Comparison of ENCODE assay signal across 1 cellular context in the genomic region with DNA sequence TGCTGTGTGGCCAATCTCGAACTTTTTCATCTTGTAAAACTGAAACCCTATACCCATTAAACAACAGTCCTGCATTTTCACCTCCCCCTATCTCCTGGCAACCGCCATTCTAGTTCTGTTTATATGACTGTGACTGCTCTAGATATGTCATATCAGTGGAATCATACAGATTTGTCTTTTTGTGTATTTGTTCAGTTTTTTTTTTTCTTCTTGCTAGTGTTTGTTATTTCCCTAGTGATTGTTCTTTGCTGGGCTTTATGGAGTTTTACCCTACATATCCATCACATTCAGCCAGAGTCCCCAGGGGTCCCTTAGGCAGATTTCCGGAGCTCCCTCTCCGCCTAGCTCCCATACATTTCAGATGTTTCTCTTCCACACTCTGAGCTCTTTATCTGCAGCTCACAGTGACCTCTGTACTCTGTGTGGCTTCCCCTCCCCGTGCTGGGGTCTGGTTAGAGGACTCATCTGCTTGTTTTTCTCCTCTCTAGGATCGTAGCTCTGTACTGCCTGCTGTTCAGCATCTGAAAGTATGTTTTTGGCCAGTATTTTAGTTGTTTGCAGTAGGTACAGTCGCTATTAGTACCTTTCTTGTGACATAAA.
TF ChIP-seq lines count a peak whose summit lies in the region.

No MANE protein-coding gene starts in this region.

TF ChIP-seq in HepG2, 621 proteins besides CTCF, POLR2A, EP300 and RAD21 (continued from another document):
- TF ChIP-seq, protein P1, sequence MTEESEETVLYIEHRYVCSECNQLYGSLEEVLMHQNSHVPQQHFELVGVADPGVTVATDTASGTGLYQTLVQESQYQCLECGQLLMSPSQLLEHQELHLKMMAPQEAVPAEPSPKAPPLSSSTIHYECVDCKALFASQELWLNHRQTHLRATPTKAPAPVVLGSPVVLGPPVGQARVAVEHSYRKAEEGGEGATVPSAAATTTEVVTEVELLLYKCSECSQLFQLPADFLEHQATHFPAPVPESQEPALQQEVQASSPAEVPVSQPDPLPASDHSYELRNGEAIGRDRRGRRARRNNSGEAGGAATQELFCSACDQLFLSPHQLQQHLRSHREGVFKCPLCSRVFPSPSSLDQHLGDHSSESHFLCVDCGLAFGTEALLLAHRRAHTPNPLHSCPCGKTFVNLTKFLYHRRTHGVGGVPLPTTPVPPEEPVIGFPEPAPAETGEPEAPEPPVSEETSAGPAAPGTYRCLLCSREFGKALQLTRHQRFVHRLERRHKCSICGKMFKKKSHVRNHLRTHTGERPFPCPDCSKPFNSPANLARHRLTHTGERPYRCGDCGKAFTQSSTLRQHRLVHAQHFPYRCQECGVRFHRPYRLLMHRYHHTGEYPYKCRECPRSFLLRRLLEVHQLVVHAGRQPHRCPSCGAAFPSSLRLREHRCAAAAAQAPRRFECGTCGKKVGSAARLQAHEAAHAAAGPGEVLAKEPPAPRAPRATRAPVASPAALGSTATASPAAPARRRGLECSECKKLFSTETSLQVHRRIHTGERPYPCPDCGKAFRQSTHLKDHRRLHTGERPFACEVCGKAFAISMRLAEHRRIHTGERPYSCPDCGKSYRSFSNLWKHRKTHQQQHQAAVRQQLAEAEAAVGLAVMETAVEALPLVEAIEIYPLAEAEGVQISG (CRISPR knock-in tag; IDR thresholded peaks at IDR 0.05) = peak; percentile 68; the same call in 1 of the 2 replicates
- TF ChIP-seq ZNF562 (CRISPR knock-in tag; IDR thresholded peaks at IDR 0.05; ENCODE audit: borderline replicate concordance) = no peak
- peak; percentile 61 for TF ChIP-seq KAT8 (CRISPR knock-in tag; IDR thresholded peaks at IDR 0.05)
- TF ChIP-seq, protein P2, sequence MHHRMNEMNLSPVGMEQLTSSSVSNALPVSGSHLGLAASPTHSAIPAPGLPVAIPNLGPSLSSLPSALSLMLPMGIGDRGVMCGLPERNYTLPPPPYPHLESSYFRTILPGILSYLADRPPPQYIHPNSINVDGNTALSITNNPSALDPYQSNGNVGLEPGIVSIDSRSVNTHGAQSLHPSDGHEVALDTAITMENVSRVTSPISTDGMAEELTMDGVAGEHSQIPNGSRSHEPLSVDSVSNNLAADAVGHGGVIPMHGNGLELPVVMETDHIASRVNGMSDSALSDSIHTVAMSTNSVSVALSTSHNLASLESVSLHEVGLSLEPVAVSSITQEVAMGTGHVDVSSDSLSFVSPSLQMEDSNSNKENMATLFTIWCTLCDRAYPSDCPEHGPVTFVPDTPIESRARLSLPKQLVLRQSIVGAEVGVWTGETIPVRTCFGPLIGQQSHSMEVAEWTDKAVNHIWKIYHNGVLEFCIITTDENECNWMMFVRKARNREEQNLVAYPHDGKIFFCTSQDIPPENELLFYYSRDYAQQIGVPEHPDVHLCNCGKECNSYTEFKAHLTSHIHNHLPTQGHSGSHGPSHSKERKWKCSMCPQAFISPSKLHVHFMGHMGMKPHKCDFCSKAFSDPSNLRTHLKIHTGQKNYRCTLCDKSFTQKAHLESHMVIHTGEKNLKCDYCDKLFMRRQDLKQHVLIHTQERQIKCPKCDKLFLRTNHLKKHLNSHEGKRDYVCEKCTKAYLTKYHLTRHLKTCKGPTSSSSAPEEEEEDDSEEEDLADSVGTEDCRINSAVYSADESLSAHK (CRISPR knock-in tag; IDR thresholded peaks at IDR 0.05; ENCODE audit: borderline replicate concordance) = no peak
- peak; percentile 67; the same call in 1 of the 2 replicates for TF ChIP-seq MIER2 (CRISPR knock-in tag; IDR thresholded peaks at IDR 0.05)
- peak; percentile 58; the same call in 1 of the 2 replicates for TF ChIP-seq KMT2B (CRISPR knock-in tag; IDR thresholded peaks at IDR 0.05)
- TF ChIP-seq CEBPG (CRISPR knock-in tag; IDR thresholded peaks at IDR 0.05) = no peak
- TF ChIP-seq, protein P3, sequence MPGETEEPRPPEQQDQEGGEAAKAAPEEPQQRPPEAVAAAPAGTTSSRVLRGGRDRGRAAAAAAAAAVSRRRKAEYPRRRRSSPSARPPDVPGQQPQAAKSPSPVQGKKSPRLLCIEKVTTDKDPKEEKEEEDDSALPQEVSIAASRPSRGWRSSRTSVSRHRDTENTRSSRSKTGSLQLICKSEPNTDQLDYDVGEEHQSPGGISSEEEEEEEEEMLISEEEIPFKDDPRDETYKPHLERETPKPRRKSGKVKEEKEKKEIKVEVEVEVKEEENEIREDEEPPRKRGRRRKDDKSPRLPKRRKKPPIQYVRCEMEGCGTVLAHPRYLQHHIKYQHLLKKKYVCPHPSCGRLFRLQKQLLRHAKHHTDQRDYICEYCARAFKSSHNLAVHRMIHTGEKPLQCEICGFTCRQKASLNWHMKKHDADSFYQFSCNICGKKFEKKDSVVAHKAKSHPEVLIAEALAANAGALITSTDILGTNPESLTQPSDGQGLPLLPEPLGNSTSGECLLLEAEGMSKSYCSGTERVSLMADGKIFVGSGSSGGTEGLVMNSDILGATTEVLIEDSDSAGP (CRISPR knock-in tag; IDR thresholded peaks at IDR 0.05; ENCODE audit: borderline replicate concordance) = no peak
- TF ChIP-seq ZFP36L2 (CRISPR knock-in tag; IDR thresholded peaks at IDR 0.05) = no peak
- no peak for TF ChIP-seq ZNF570 (CRISPR knock-in tag; IDR thresholded peaks at IDR 0.05; ENCODE audit: borderline replicate concordance)
- TF ChIP-seq, protein P4, sequence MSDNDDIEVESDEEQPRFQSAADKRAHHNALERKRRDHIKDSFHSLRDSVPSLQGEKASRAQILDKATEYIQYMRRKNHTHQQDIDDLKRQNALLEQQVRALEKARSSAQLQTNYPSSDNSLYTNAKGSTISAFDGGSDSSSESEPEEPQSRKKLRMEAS (IDR thresholded peaks at IDR 0.05) = peak; percentile 34; the same call in 1 of the 2 replicates
- peak; percentile 73 for TF ChIP-seq IRF2 (CRISPR knock-in tag; IDR thresholded peaks at IDR 0.05)
- 0 out of 2 replicates have a peak, but pooled peaks have one; percentile 51 for TF ChIP-seq KLF9 (CRISPR knock-in tag; IDR thresholded peaks at IDR 0.05; ENCODE audit: low read depth)
- TF ChIP-seq, protein P5, sequence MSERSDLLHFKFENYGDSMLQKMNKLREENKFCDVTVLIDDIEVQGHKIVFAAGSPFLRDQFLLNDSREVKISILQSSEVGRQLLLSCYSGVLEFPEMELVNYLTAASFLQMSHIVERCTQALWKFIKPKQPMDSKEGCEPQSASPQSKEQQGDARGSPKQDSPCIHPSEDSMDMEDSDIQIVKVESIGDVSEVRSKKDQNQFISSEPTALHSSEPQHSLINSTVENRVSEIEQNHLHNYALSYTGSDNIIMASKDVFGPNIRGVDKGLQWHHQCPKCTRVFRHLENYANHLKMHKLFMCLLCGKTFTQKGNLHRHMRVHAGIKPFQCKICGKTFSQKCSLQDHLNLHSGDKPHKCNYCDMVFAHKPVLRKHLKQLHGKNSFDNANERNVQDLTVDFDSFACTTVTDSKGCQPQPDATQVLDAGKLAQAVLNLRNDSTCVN (CRISPR knock-in tag; IDR thresholded peaks at IDR 0.05; ENCODE audit: borderline replicate concordance) = peak; percentile 79
- TF ChIP-seq, protein P6, sequence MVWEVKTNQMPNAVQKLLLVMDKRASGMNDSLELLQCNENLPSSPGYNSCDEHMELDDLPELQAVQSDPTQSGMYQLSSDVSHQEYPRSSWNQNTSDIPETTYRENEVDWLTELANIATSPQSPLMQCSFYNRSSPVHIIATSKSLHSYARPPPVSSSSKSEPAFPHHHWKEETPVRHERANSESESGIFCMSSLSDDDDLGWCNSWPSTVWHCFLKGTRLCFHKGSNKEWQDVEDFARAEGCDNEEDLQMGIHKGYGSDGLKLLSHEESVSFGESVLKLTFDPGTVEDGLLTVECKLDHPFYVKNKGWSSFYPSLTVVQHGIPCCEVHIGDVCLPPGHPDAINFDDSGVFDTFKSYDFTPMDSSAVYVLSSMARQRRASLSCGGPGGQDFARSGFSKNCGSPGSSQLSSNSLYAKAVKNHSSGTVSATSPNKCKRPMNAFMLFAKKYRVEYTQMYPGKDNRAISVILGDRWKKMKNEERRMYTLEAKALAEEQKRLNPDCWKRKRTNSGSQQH (CRISPR knock-in tag; IDR thresholded peaks at IDR 0.05; ENCODE audit: low read depth) = no peak
- TF ChIP-seq MBNL3 (CRISPR knock-in tag; conservative IDR thresholded peaks at IDR 0.05) = no peak
- TF ChIP-seq ZNF577 (CRISPR knock-in tag; IDR thresholded peaks at IDR 0.05; ENCODE audit: borderline replicate concordance, low read depth) = no peak
- TF ChIP-seq KAT7 (CRISPR knock-in tag; IDR thresholded peaks at IDR 0.05; ENCODE audit: borderline replicate concordance) = no peak
